ENCODE assay signal across 18 cellular contexts in the genomic region with DNA sequence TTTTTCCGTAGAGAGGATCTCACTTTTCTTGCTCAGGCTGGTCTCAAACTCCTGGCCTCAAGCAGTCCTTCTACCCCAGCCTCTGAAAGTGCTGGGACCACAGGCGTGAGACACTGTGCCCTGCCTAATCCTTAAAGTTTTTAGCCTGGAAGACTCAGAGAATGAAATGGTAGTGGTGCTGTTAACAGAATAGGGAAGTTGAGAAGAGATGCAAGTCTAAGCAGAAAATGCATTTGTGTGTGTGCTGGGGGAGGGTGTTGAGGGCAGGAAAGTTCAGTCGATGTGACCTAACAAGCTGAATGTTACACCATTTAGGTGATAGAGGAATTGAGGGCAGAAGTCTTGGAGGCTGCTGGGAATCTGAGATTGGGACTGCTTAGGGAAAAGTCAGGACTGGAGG. TPM values are rescaled to one million over a fixed set of nuclear protein-coding genes. Genes with fewer than 3 reads are reported as not detected.
DNase-seq lines count a peak whose midpoint lies in the region; ATAC-seq and TF ChIP-seq lines count a peak whose summit lies in the region.
"Had no signal": no experiment of that assay in that cellular context is flagged by ENCODE, and none has a peak within 500 bp of the region (broad histone marks: within the 10 kb centered on the region; RNA-seq: fewer than 3 reads in every experiment).

No MANE protein-coding gene starts in this region.

- no peaks in the 10 kb centered on the region for H3K27me3 ChIP-seq in OCI-LY1 (ENCODE audit: insufficient read depth, low read length)
- H3K27me3 ChIP-seq: heart left ventricle, Peyer's patch had no signal

- peak overlapping the region in 3 of 5 experiments; percentile 0 to 10 (median 4) for H3K4me3 Mint-ChIP-seq in brain
- no peak overlapping the region for H3K4me3 Mint-ChIP-seq in effector memory CD8-positive, alpha-beta T cell

- TF ChIP-seq CTCF in OCI-LY1 (IDR thresholded peaks at IDR 0.05; ENCODE audit: low read length) (no peak), brain (conservative IDR thresholded peaks at IDR 0.05) (no peak)

- DNase-seq in KBM-7 (peak; percentile 82), pons (ENCODE audit: low spot score) (peak; percentile 53), left colon (no peak), NCI-H446 (lab: John Stamatoyannopoulos, UW) (no peak)
- no peak for DNase-seq in effector memory CD8-positive, alpha-beta T cell
- DNase-seq: activated CD8-positive, alpha-beta memory T cell treated with anti-CD3 and anti-CD28 coated beads, Interleukin-2, amount 50 U/mL, for 4 hours; activated gamma-delta T cell treated with Interleukin-2 at 50 U/mL for 16 hours; DMS53; heart left ventricle; kidney glomerular epithelial cell; NCI-H187; NCI-H524; Peyer's patch; stimulated activated CD4-positive, alpha-beta T cell treated with anti-CD3 and anti-CD28 coated beads, Interleukin-12 subunit alpha, Interleukin-12 subunit beta, amount 100 ng/mL, for 4 hours; T-helper 1 cell had no signal

- ATAC-seq in left colon: no peak
- no peak for ATAC-seq in effector memory CD8-positive, alpha-beta T cell (replicated peaks)

- H3K27me3 Mint-ChIP-seq in brain: no peaks in the 10 kb centered on the region
- H3K27me3 Mint-ChIP-seq in effector memory CD8-positive, alpha-beta T cell: peaks cover 0 to 6% of the 10 kb centered on the region in 2 donors

- no peaks in the 10 kb centered on the region for H3K36me3 ChIP-seq in OCI-LY1 (ENCODE audit: insufficient read depth, low read length)
- H3K36me3 ChIP-seq: heart left ventricle, Peyer's patch had no signal

- H3K9me2 ChIP-seq in OCI-LY1 (ENCODE audit: low read depth, low read length): no peaks in the 10 kb centered on the region

- peak overlapping the region; percentile 40 to 96 (median 84) for H3K27ac Mint-ChIP-seq in brain
- no peak overlapping the region for H3K27ac Mint-ChIP-seq in effector memory CD8-positive, alpha-beta T cell
- H3K27ac Mint-ChIP-seq: progenitor cell of endocrine pancreas had no signal

- H3K9me3 Mint-ChIP-seq in brain: peaks cover 0 to 3% (median 0%) of the 10 kb centered on the region in 5 experiments
- H3K9me3 Mint-ChIP-seq in effector memory CD8-positive, alpha-beta T cell: no peaks in the 10 kb centered on the region

- H3K4me1 Mint-ChIP-seq in brain: peaks cover 78% of the 10 kb centered on the region
- H3K4me1 Mint-ChIP-seq in effector memory CD8-positive, alpha-beta T cell (ENCODE audit: low read depth in 2 of 2): no peaks in the 10 kb centered on the region

- H3K4me1 ChIP-seq in OCI-LY1 (ENCODE audit: insufficient read depth, low read length, severe bottlenecking): peaks cover 51% of the 10 kb centered on the region
- H3K4me1 ChIP-seq: Peyer's patch had no signal

- H3F3A ChIP-seq in OCI-LY1 (ENCODE audit: insufficient read depth, low read length): no peaks in the 10 kb centered on the region

- no peaks in the 10 kb centered on the region for H3K36me3 Mint-ChIP-seq in brain
- H3K36me3 Mint-ChIP-seq in effector memory CD8-positive, alpha-beta T cell (ENCODE audit: insufficient read depth): no peaks in the 10 kb centered on the region

- peak overlapping the region; percentile 4; the same call in 1 of the 2 replicates for H3K4me2 ChIP-seq in OCI-LY1 (ENCODE audit: low read length)

- no peak overlapping the region for H3K9ac ChIP-seq in OCI-LY1 (ENCODE audit: low read length)

- intact Hi-C loops in left colon (cut with DNase I, micrococcal nuclease): no loop called here

- H2AFZ ChIP-seq in OCI-LY1 (ENCODE audit: low read length): no peak overlapping the region

- in situ Hi-C loops in KBM-7 (cut with MboI; ENCODE audit: low pct_unique_long_range_greater_than_20kb, low sequenced_read_pairs): no loop called here

- no peak overlapping the region for H3K4me3 ChIP-seq in OCI-LY1 (ENCODE audit: low read depth, low read length, poor library complexity, severe bottlenecking)
- H3K4me3 ChIP-seq: heart left ventricle, Peyer's patch had no signal

- H3K27ac ChIP-seq in OCI-LY1 (ENCODE audit: low read depth, low read length, poor library complexity, severe bottlenecking): peak overlapping the region; percentile 65
- H3K27ac ChIP-seq: Peyer's patch had no signal

- no peaks in the 10 kb centered on the region for H3K79me2 ChIP-seq in OCI-LY1 (ENCODE audit: insufficient read depth, low read length)

- H4K20me1 ChIP-seq in OCI-LY1 (ENCODE audit: insufficient read depth, low read length): no peaks in the 10 kb centered on the region

- H3K9me3 ChIP-seq in OCI-LY1 (ENCODE audit: low read length): no peaks in the 10 kb centered on the region
- H3K9me3 ChIP-seq: heart left ventricle had no signal

RNA-seq across cellular contexts. Expression of a gene that starts 6.9 kb away (rescaled TPM):
- polyA plus RNA-seq in brain (ENCODE audit: insufficient read depth, low read depth, low replicate concordance): 7,715 TPM
- 10 to 100 TPM; 12.8 to 57.7 TPM for total RNA-seq in left colon

Comparison
In these comparisons a context has a peak if more than half of its experiments do, and no peak if none do; other contexts are left out.
1. DNase-seq: peak in KBM-7 (single experiment) and pons (single experiment); none in left colon (0 of 2), effector memory CD8-positive, alpha-beta T cell (0 of 3) and NCI-H446 (0 of 2).
2. H3K27ac Mint-ChIP-seq: peak in brain (5 of 5); none in effector memory CD8-positive, alpha-beta T cell (0 of 2).
3. H3K4me3 Mint-ChIP-seq: peak in brain (3 of 5); none in effector memory CD8-positive, alpha-beta T cell (0 of 2).